In genomic region chr7:147423875-147424274, GRCh38 we compare ENCODE assay signal across 36 cellular contexts.
"Had no signal": no experiment of that assay in that cellular context is flagged by ENCODE, and none has a peak within 500 bp of the region (broad histone marks: within the 10 kb centered on the region; RNA-seq: fewer than 3 reads in every experiment).

No MANE protein-coding gene starts in this region.

- H3K27ac ChIP-seq: adrenal gland, body of pancreas, esophagus muscularis mucosa, foreskin keratinocyte, gastrocnemius medialis, heart left ventricle, WERI-Rb-1 had no signal

- DNase-seq: activated CD4-positive, alpha-beta memory T cell treated with anti-CD3 and anti-CD28 coated beads for 36 hours; activated CD4-positive, alpha-beta T cell treated with anti-CD3 and anti-CD28 coated beads for 36 hours; activated CD4-positive, alpha-beta T cell treated with anti-CD3 and anti-CD28 coated beads, Interleukin-2, amount 10 ng/mL, durations not matched to agents 24 days and 14 days; activated CD4-positive, CD25-positive, alpha-beta regulatory T cell; activated CD4-positive, CD25-positive, alpha-beta regulatory T cell treated with anti-CD3 and anti-CD28 coated beads, Interleukin-2, amount 50 U/mL, for 72 hours; activated CD8-positive, alpha-beta memory T cell treated with anti-CD3 and anti-CD28 coated beads, Interleukin-2, amount 10 ng/mL, durations not matched to agents 7 days and 5 days; activated CD8-positive, alpha-beta memory T cell treated with anti-CD3 and anti-CD28 coated beads, Interleukin-2, amount 50 U/mL, for 4 hours; activated CD8-positive, alpha-beta T cell treated with anti-CD3 and anti-CD28 coated beads, Interleukin-2, amount 10 ng/mL, durations not matched to agents 7 days and 5 days; activated effector memory CD4-positive, alpha-beta T cell treated with anti-CD3 and anti-CD28 coated beads, Interleukin-2, amount 50 U/mL, for 16 hours; activated naive CD4-positive, alpha-beta T cell treated with anti-CD3 and anti-CD28 coated beads for 36 hours; activated naive CD8-positive, alpha-beta T cell treated with anti-CD3 and anti-CD28 coated beads for 36 hours; activated naive CD8-positive, alpha-beta T cell treated with anti-CD3 and anti-CD28 coated beads, Interleukin-2, amount 50 U/mL, for 24 hours; activated T-cell treated with anti-CD3 and anti-CD28 coated beads, Interleukin-2, amount 50 U/mL, for 1 hour; activated T-cell treated with anti-CD3 and anti-CD28 coated beads, Interleukin-2, amount 50 U/mL, for 48 hours; adrenal gland; amygdala; aorta; body of pancreas; caudate nucleus; cortex of kidney; dermis blood vessel endothelial cell; effector CD4-positive, alpha-beta T cell; effector memory CD8-positive, alpha-beta T cell; erythroblast; foreskin keratinocyte; gastrocnemius medialis; glutamatergic neuron; heart left ventricle; T-helper 17 cell; T1000; WERI-Rb-1 had no signal

- H3K27me3 ChIP-seq: adrenal gland, body of pancreas, esophagus muscularis mucosa, foreskin keratinocyte, gastrocnemius medialis, heart left ventricle had no signal

- H3K4me1 Mint-ChIP-seq: activated CD4-positive, alpha-beta T cell treated with anti-CD3 and anti-CD28 coated beads for 36 hours; activated CD4-positive, alpha-beta T cell treated with anti-CD3 and anti-CD28 coated beads, Interleukin-2, amount 10 ng/mL, durations not matched to agents 24 days and 14 days; activated CD8-positive, alpha-beta memory T cell treated with anti-CD3 and anti-CD28 coated beads, Interleukin-2, amount 10 ng/mL, durations not matched to agents 7 days and 5 days; activated naive CD4-positive, alpha-beta T cell treated with anti-CD3 and anti-CD28 coated beads, Interleukin-2, amount 50 U/mL, for 24 hours; activated naive CD8-positive, alpha-beta T cell treated with anti-CD3 and anti-CD28 coated beads for 36 hours; activated naive CD8-positive, alpha-beta T cell treated with anti-CD3 and anti-CD28 coated beads, Interleukin-2, amount 50 U/mL, for 24 hours; T-helper 17 cell had no signal

- H3K4me3 Mint-ChIP-seq: activated CD4-positive, alpha-beta memory T cell treated with anti-CD3 and anti-CD28 coated beads for 36 hours; activated CD4-positive, alpha-beta T cell treated with anti-CD3 and anti-CD28 coated beads for 36 hours; activated CD4-positive, alpha-beta T cell treated with anti-CD3 and anti-CD28 coated beads, Interleukin-2, amount 10 ng/mL, durations not matched to agents 24 days and 14 days; activated CD8-positive, alpha-beta memory T cell treated with anti-CD3 and anti-CD28 coated beads, Interleukin-2, amount 10 ng/mL, durations not matched to agents 7 days and 5 days; activated CD8-positive, alpha-beta T cell treated with anti-CD3 and anti-CD28 coated beads, Interleukin-2, amount 10 ng/mL, durations not matched to agents 7 days and 5 days; activated naive CD4-positive, alpha-beta T cell treated with anti-CD3 and anti-CD28 coated beads for 36 hours; activated naive CD4-positive, alpha-beta T cell treated with anti-CD3 and anti-CD28 coated beads, Interleukin-2, amount 50 U/mL, for 24 hours; activated naive CD8-positive, alpha-beta T cell treated with anti-CD3 and anti-CD28 coated beads for 36 hours; activated naive CD8-positive, alpha-beta T cell treated with anti-CD3 and anti-CD28 coated beads, Interleukin-2, amount 50 U/mL, for 24 hours; activated T-helper 1 cell treated with anti-CD3 and anti-CD28 coated beads, Interleukin-12 subunit alpha, Interleukin-12 subunit beta, Interleukin-2, Interleukin-4 antibody, amounts not matched to agents 30 ng/mL and 10 ng/mL and 1 ng/mL, durations not matched to agents 14 hours and 24 hours and 36 hours; effector memory CD8-positive, alpha-beta T cell; T-helper 17 cell; T-helper 2 cell treated with Interferon-gamma antibody and Interleukin-4, amounts not matched to agents 5 μg/mL and 100 μg/mL, for 36 hours had no signal

- ATAC-seq: activated CD4-positive, alpha-beta T cell treated with anti-CD3 and anti-CD28 coated beads for 36 hours; activated CD8-positive, alpha-beta memory T cell treated with anti-CD3 and anti-CD28 coated beads, Interleukin-2, amount 10 ng/mL, durations not matched to agents 7 days and 5 days; activated CD8-positive, alpha-beta T cell treated with anti-CD3 and anti-CD28 coated beads, Interleukin-2, amount 10 ng/mL, durations not matched to agents 7 days and 5 days; activated naive CD8-positive, alpha-beta T cell treated with anti-CD3 and anti-CD28 coated beads, Interleukin-2, amount 50 U/mL, for 24 hours; body of pancreas; effector memory CD8-positive, alpha-beta T cell; foreskin keratinocyte; gastrocnemius medialis; heart left ventricle; T-helper 17 cell had no signal

- H3K36me3 Mint-ChIP-seq: activated CD4-positive, alpha-beta memory T cell treated with anti-CD3 and anti-CD28 coated beads for 36 hours; activated CD8-positive, alpha-beta memory T cell treated with anti-CD3 and anti-CD28 coated beads, Interleukin-2, amount 10 ng/mL, durations not matched to agents 7 days and 5 days; activated naive CD4-positive, alpha-beta T cell treated with anti-CD3 and anti-CD28 coated beads, Interleukin-2, amount 50 U/mL, for 24 hours; activated naive CD8-positive, alpha-beta T cell treated with anti-CD3 and anti-CD28 coated beads for 36 hours had no signal

- H3K4me1 ChIP-seq: adrenal gland, body of pancreas, esophagus muscularis mucosa, foreskin keratinocyte, gastrocnemius medialis, heart left ventricle had no signal

- H3K9me3 Mint-ChIP-seq: activated naive CD4-positive, alpha-beta T cell treated with anti-CD3 and anti-CD28 coated beads, Interleukin-2, amount 50 U/mL, for 24 hours; activated T-helper 1 cell treated with anti-CD3 and anti-CD28 coated beads, Interleukin-12 subunit alpha, Interleukin-12 subunit beta, Interleukin-2, Interleukin-4 antibody, amounts not matched to agents 30 ng/mL and 10 ng/mL and 1 ng/mL, durations not matched to agents 14 hours and 24 hours and 36 hours had no signal

- H3K27me3 Mint-ChIP-seq: activated CD4-positive, alpha-beta memory T cell treated with anti-CD3 and anti-CD28 coated beads for 36 hours; activated CD4-positive, alpha-beta T cell treated with anti-CD3 and anti-CD28 coated beads for 36 hours; activated CD4-positive, alpha-beta T cell treated with anti-CD3 and anti-CD28 coated beads, Interleukin-2, amount 10 ng/mL, durations not matched to agents 24 days and 14 days; activated CD8-positive, alpha-beta memory T cell treated with anti-CD3 and anti-CD28 coated beads, Interleukin-2, amount 10 ng/mL, durations not matched to agents 7 days and 5 days; activated naive CD4-positive, alpha-beta T cell treated with anti-CD3 and anti-CD28 coated beads, Interleukin-2, amount 50 U/mL, for 24 hours; activated naive CD8-positive, alpha-beta T cell treated with anti-CD3 and anti-CD28 coated beads for 36 hours; activated naive CD8-positive, alpha-beta T cell treated with anti-CD3 and anti-CD28 coated beads, Interleukin-2, amount 50 U/mL, for 24 hours; effector memory CD8-positive, alpha-beta T cell; T-helper 17 cell had no signal

- H3K4me3 ChIP-seq: adrenal gland, body of pancreas, esophagus muscularis mucosa, gastrocnemius medialis, heart left ventricle had no signal

- H3K9me3 ChIP-seq: adrenal gland, body of pancreas, esophagus muscularis mucosa, gastrocnemius medialis had no signal

- H3K36me3 ChIP-seq: adrenal gland, esophagus muscularis mucosa, gastrocnemius medialis, heart left ventricle, WERI-Rb-1 had no signal

- H3K27ac Mint-ChIP-seq: activated CD4-positive, alpha-beta memory T cell treated with anti-CD3 and anti-CD28 coated beads for 36 hours; activated CD4-positive, alpha-beta T cell treated with anti-CD3 and anti-CD28 coated beads for 36 hours; activated CD4-positive, alpha-beta T cell treated with anti-CD3 and anti-CD28 coated beads, Interleukin-2, amount 10 ng/mL, durations not matched to agents 24 days and 14 days; activated CD8-positive, alpha-beta memory T cell treated with anti-CD3 and anti-CD28 coated beads, Interleukin-2, amount 10 ng/mL, durations not matched to agents 7 days and 5 days; activated CD8-positive, alpha-beta T cell treated with anti-CD3 and anti-CD28 coated beads, Interleukin-2, amount 10 ng/mL, durations not matched to agents 7 days and 5 days; activated naive CD4-positive, alpha-beta T cell treated with anti-CD3 and anti-CD28 coated beads for 36 hours; activated naive CD4-positive, alpha-beta T cell treated with anti-CD3 and anti-CD28 coated beads, Interleukin-2, amount 50 U/mL, for 24 hours; activated naive CD8-positive, alpha-beta T cell treated with anti-CD3 and anti-CD28 coated beads for 36 hours; activated naive CD8-positive, alpha-beta T cell treated with anti-CD3 and anti-CD28 coated beads, Interleukin-2, amount 50 U/mL, for 24 hours; activated T-helper 1 cell treated with anti-CD3 and anti-CD28 coated beads, Interleukin-12 subunit alpha, Interleukin-12 subunit beta, Interleukin-2, Interleukin-4 antibody, amounts not matched to agents 30 ng/mL and 10 ng/mL and 1 ng/mL, durations not matched to agents 14 hours and 24 hours and 36 hours; activated T-helper 2 cell treated with anti-CD3 and anti-CD28 coated beads, Interferon-gamma antibody, Interleukin-2, Interleukin-4, amounts not matched to agents 10 μg/mL and 5 μg/mL and 100 μg/mL, durations not matched to agents 14 hours and 24 hours and 36 hours; effector memory CD8-positive, alpha-beta T cell; T-helper 17 cell; T-helper 2 cell treated with Interferon-gamma antibody and Interleukin-4, amounts not matched to agents 5 μg/mL and 100 μg/mL, for 36 hours had no signal
